In genomic region chr22:21082248-21082647, GRCh38 we compare ENCODE assay signal across 22 cellular contexts. TPM values are rescaled to one million over a fixed set of nuclear protein-coding genes. Genes with fewer than 3 reads are reported as not detected.
"Had no signal": no experiment of that assay in that cellular context is flagged by ENCODE, and none has a peak within 500 bp of the region (broad histone marks: within the 10 kb centered on the region; RNA-seq: fewer than 3 reads in every experiment).

No MANE protein-coding gene starts in this region.

- H3K36me3 Mint-ChIP-seq: activated CD4-positive, alpha-beta memory T cell treated with anti-CD3 and anti-CD28 coated beads for 36 hours had no signal

- H3K27me3 ChIP-seq: adrenal gland, body of pancreas, foreskin keratinocyte, left lung, upper lobe of left lung had no signal

- FAIRE-seq: islet of Langerhans had no signal

- H3K4me1 Mint-ChIP-seq: memory B cell, nephron had no signal

- H3K9me3 Mint-ChIP-seq: activated CD4-positive, alpha-beta memory T cell treated with anti-CD3 and anti-CD28 coated beads for 36 hours; dendritic cell treated with granulocyte-macrophage colony-stimulating factor and Interleukin-4, amounts not matched to agents 40 ng/mL and 50 ng/mL, for 4 days; effector memory CD8-positive, alpha-beta T cell; memory B cell; nephron had no signal

- H3K36me3 ChIP-seq: adrenal gland, left lung, sigmoid colon, suprapubic skin, upper lobe of left lung had no signal

- H3K4me1 ChIP-seq: adrenal gland, body of pancreas, foreskin keratinocyte, left lung, sigmoid colon, suprapubic skin, upper lobe of left lung had no signal

- H3K27ac Mint-ChIP-seq: activated CD4-positive, alpha-beta memory T cell treated with anti-CD3 and anti-CD28 coated beads for 36 hours; dendritic cell treated with granulocyte-macrophage colony-stimulating factor and Interleukin-4, amounts not matched to agents 40 ng/mL and 50 ng/mL, for 4 days; effector memory CD8-positive, alpha-beta T cell; memory B cell; nephron had no signal

- H3K27ac ChIP-seq: adrenal gland, body of pancreas, foreskin keratinocyte, left lung, sigmoid colon, suprapubic skin, upper lobe of left lung had no signal

- H3K4me3 ChIP-seq: adrenal gland, body of pancreas, left lung, sigmoid colon, suprapubic skin, upper lobe of left lung had no signal

- H3K9me3 ChIP-seq: adrenal gland, body of pancreas, left lung, sigmoid colon, suprapubic skin, upper lobe of left lung had no signal

- H3K27me3 Mint-ChIP-seq: activated CD4-positive, alpha-beta memory T cell treated with anti-CD3 and anti-CD28 coated beads for 36 hours had no signal

- ATAC-seq: body of pancreas; effector memory CD8-positive, alpha-beta T cell; foreskin keratinocyte; left lung; stimulated activated naive CD8-positive, alpha-beta T cell treated with anti-CD3 and anti-CD28 coated beads, Interleukin-15, Interleukin-2, amounts not matched to agents 100 U/mL and 50 U/mL, for 24 hours had no signal

- H3K4me3 Mint-ChIP-seq: activated CD4-positive, alpha-beta memory T cell treated with anti-CD3 and anti-CD28 coated beads for 36 hours; dendritic cell treated with granulocyte-macrophage colony-stimulating factor and Interleukin-4, amounts not matched to agents 40 ng/mL and 50 ng/mL, for 4 days; effector memory CD8-positive, alpha-beta T cell; memory B cell; nephron had no signal

- DNase-seq: activated CD4-positive, alpha-beta memory T cell treated with anti-CD3 and anti-CD28 coated beads for 36 hours; activated naive CD4-positive, alpha-beta T cell treated with Interleukin-2 at 50 U/mL for 16 hours; adrenal gland; body of pancreas; effector memory CD8-positive, alpha-beta T cell; foreskin keratinocyte; left lung; sigmoid colon; stimulated activated CD4-positive, alpha-beta T cell treated with anti-CD3 and anti-CD28 coated beads, Interleukin-4, amount 100 ng/mL, for 1 hour; stimulated activated CD8-positive, alpha-beta memory T cell treated with anti-CD3 and anti-CD28 coated beads, Interleukin-4, amount 100 ng/mL, for 48 hours; stimulated activated naive CD8-positive, alpha-beta T cell treated with anti-CD3 and anti-CD28 coated beads, Interleukin-15, Interleukin-2, amounts not matched to agents 100 U/mL and 50 U/mL, for 24 hours; SW 1271; upper lobe of left lung had no signal

RNA-seq across cellular contexts. Expression of gene LRRC74B, which starts 36.5 kb away (rescaled TPM):
- total RNA-seq: activated CD4-positive, alpha-beta memory T cell treated with anti-CD3 and anti-CD28 coated beads for 36 hours; body of pancreas; epithelial cell of proximal tubule; foreskin keratinocyte; mucosa of gallbladder; osteocyte; pulmonary artery endothelial cell; sigmoid colon; suprapubic skin had no signal

RNA-seq across cellular contexts. Expression of gene SLC7A4, which starts 49.9 kb away (rescaled TPM):
- total RNA-seq: activated CD4-positive, alpha-beta memory T cell treated with anti-CD3 and anti-CD28 coated beads for 36 hours; osteocyte; pulmonary artery endothelial cell had no signal
